16 cellular contexts compared by ENCODE assay signal in the genomic region with DNA sequence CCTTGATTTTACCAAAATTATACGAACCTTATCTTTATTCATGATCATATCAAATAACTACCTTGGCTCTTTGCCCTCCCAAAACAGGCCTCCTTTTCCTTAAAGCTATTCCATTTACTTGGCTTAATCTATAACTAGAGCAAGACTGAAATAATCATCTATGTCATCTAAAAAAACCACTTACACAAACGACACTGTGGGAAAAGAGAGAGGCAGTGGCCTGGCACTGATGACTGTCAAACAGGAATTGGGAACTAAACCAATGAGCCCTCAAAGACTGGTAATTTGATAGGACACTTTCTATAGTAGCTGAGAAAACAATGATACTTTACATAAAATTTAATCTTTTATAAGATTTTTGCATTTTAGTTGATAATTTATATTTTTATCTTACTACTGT. TPM values are rescaled to one million over a fixed set of nuclear protein-coding genes. Genes with fewer than 3 reads are reported as not detected.
A peak's percentile ranks its signal among the peaks of the same experiment; 100 is the strongest.
DNase-seq lines count a peak whose midpoint lies in the region; ATAC-seq, FAIRE-seq and TF ChIP-seq lines count a peak whose summit lies in the region.
"Had no signal": no experiment of that assay in that cellular context is flagged by ENCODE, and none has a peak within 500 bp of the region (broad histone marks: within the 10 kb centered on the region; RNA-seq: fewer than 3 reads in every experiment).

No MANE protein-coding gene starts in this region.

- no peak overlapping the region for H3K27ac ChIP-seq in colonic mucosa
- H3K27ac ChIP-seq in mucosa of rectum (ENCODE audit: low read depth in 2 of 2, low read length in 2 of 2), result no peak overlapping the region
- H3K27ac ChIP-seq in HepG2 (ENCODE audit: extremely low read length, insufficient read depth, low read length), result no peak overlapping the region
- no peak overlapping the region for H3K27ac ChIP-seq in tibial artery
- H3K27ac ChIP-seq: gastroesophageal sphincter, stomach had no signal

- no peak for TF ChIP-seq EP300 in HepG2 (IDR thresholded peaks at IDR 0.05; ENCODE audit: low read depth in 2 of 2, low read length in 2 of 2)
- no peak for TF ChIP-seq EP300 in HepG2 (CRISPR knock-in tag; IDR thresholded peaks at IDR 0.05; ENCODE audit: borderline replicate concordance)

- H4K20me1 ChIP-seq in HepG2 (ENCODE audit: insufficient read depth, low read length), result no peaks in the 10 kb centered on the region

- no peak overlapping the region for H2AFZ ChIP-seq in HepG2 (ENCODE audit: low read length)

- no peak for TF ChIP-seq RAD21 in HepG2 (CRISPR knock-in tag; IDR thresholded peaks at IDR 0.05)

- no peak overlapping the region for H3K4me2 ChIP-seq in HepG2 (ENCODE audit: low read depth, low read length)

- H3K4me1 ChIP-seq in colonic mucosa (no peaks in the 10 kb centered on the region), mucosa of rectum (ENCODE audit: control insufficient read depth in 2 of 2, insufficient read depth in 2 of 2, low read length in 2 of 2) (peaks cover 0 to 2% of the 10 kb centered on the region in 2 donors), HepG2 (ENCODE audit: insufficient read depth, low read length) (no peaks in the 10 kb centered on the region), tibial artery (peaks cover 0 to 2% (median 0%) of the 10 kb centered on the region in 4 donors)

- FAIRE-seq in GM12891 (lab: Jason Lieb, UNC), result no peak
- FAIRE-seq in HepG2 (lab: Jason Lieb, UNC), result no peak

- intact Hi-C loops in colonic mucosa (cut with DNase I) (no loop called here), HepG2 (cut with micrococcal nuclease; ENCODE audit: unreplicated experiment) (no loop called here), tibial artery (cut with DNase I; ENCODE audit: low total_unique reads) (no loop called here)

- H3K79me2 ChIP-seq in HepG2 (ENCODE audit: insufficient read depth, low read length), result no peaks in the 10 kb centered on the region

- POLR2A ChIA-PET in HepG2 (lab: Yijun Ruan, JAX), result no interaction called here

- DNase-seq in GM12891 (ENCODE audit: insufficient read length, low spot score) (no peak), NCI-H2029 (lab: John Stamatoyannopoulos, UW) (peak; percentile 58), colonic mucosa (no peak), HepG2 (ENCODE audit: low spot score) (no peak), tibial artery (no peak), MV-4-11 (lab: John Stamatoyannopoulos, UW) (no peak)
- DNase-seq: activated CD8-positive, alpha-beta memory T cell treated with anti-CD3 and anti-CD28 coated beads, Interleukin-2, amount 10 ng/mL, durations not matched to agents 7 days and 5 days; activated naive CD8-positive, alpha-beta T cell treated with anti-CD3 and anti-CD28 coated beads for 36 hours; NCI-H1436; posterior cingulate gyrus; stimulated activated CD4-positive, alpha-beta T cell treated with anti-CD3 and anti-CD28 coated beads, Interleukin-4, amount 100 ng/mL, for 4 hours; stomach had no signal

- no TSS peak for BruUV-seq in HepG2 (replicated peaks; lab: Mats Ljungman, UMichigan)

- H3K36me3 ChIP-seq in colonic mucosa (no peaks in the 10 kb centered on the region), mucosa of rectum (ENCODE audit: control insufficient read depth in 2 of 2, insufficient read depth in 2 of 2, low read length in 2 of 2) (no peaks in the 10 kb centered on the region), HepG2 (replicated peaks in 1 of 2; ENCODE audit: control insufficient read depth in 1 of 2, insufficient read depth in 2 of 2, low read length in 2 of 2) (no peaks in the 10 kb centered on the region), tibial artery (no peaks in the 10 kb centered on the region)
- H3K36me3 ChIP-seq: gastroesophageal sphincter, stomach had no signal

- CTCF ChIA-PET in HepG2 (lab: Yijun Ruan, JAX; ENCODE audit: low intra/inter-chr PET ratio, low total read pairs), result no interaction called here

- H3K27me3 ChIP-seq in colonic mucosa, result no peaks in the 10 kb centered on the region
- H3K27me3 ChIP-seq in mucosa of rectum (ENCODE audit: control insufficient read depth in 2 of 2, insufficient read depth in 2 of 2, low read length in 2 of 2), result no peaks in the 10 kb centered on the region
- no peaks in the 10 kb centered on the region for H3K27me3 ChIP-seq in HepG2 (ENCODE audit: control insufficient read depth in 1 of 2, insufficient read depth in 2 of 2, low read length in 2 of 2)
- no peaks in the 10 kb centered on the region for H3K27me3 ChIP-seq in tibial artery
- H3K27me3 ChIP-seq: gastroesophageal sphincter, stomach had no signal

- TF ChIP-seq POLR2A in GM12891 (IDR thresholded peaks at IDR 0.05; ENCODE audit: low read depth, low read length) (no peak), HepG2 (IDR thresholded peaks at IDR 0.05; ENCODE audit: insufficient read depth in 1 of 2, low read depth in 2 of 2, low read length in 2 of 2) (no peak)

- TF ChIP-seq CTCF in colonic mucosa (IDR thresholded peaks at IDR 0.05), result no peak
- no peak for TF ChIP-seq CTCF in HepG2 (CRISPR knock-in tag; IDR thresholded peaks at IDR 0.05)
- no peak for TF ChIP-seq CTCF in tibial artery (IDR thresholded peaks at IDR 0.05)

- no peaks in the 10 kb centered on the region for H3K9me3 ChIP-seq in colonic mucosa
- H3K9me3 ChIP-seq in mucosa of rectum (ENCODE audit: control insufficient read depth in 2 of 2, low read length in 2 of 2), result no peaks in the 10 kb centered on the region
- H3K9me3 ChIP-seq in HepG2 (ENCODE audit: low read length), result no peaks in the 10 kb centered on the region
- H3K9me3 ChIP-seq in tibial artery, result no peaks in the 10 kb centered on the region
- H3K9me3 ChIP-seq: gastroesophageal sphincter, stomach had no signal

- ATAC-seq in HG03565 (IDR thresholded peaks at IDR 0.05; ENCODE audit: unreplicated experiment) (no peak), HepG2 (no peak)
- ATAC-seq: activated CD8-positive, alpha-beta memory T cell treated with anti-CD3 and anti-CD28 coated beads, Interleukin-2, amount 10 ng/mL, durations not matched to agents 7 days and 5 days; gastroesophageal sphincter had no signal

- H3K4me3 ChIP-seq in colonic mucosa (peak overlapping the region; percentile 11), mucosa of rectum (ENCODE audit: low read length in 2 of 2) (peak overlapping the region; percentile 30 to 55), HepG2 (replicated peaks in 1 of 3; ENCODE audit: insufficient read depth in 1 of 3, low read depth in 2 of 3, low read length in 3 of 3) (no peak overlapping the region), tibial artery (no peak overlapping the region)
- H3K4me3 ChIP-seq: gastroesophageal sphincter, lung had no signal

- H3K9ac ChIP-seq in colonic mucosa (ENCODE audit: low read depth in 2 of 2, low read length in 2 of 2) (no peak overlapping the region), mucosa of rectum (ENCODE audit: low read depth in 1 of 2, low read length in 2 of 2) (no peak overlapping the region), HepG2 (ENCODE audit: insufficient read depth, low read depth, low read length) (no peak overlapping the region)

- WGBS in HepG2 (ENCODE audit: low lambda C conversion rate), result 4% methylated on average over 2 of the region's 2 CpGs

- in situ Hi-C loops in HepG2 (cut with HindIII; ENCODE audit: extremely low pct_ligation_motif_present, low pct_unique_long_range_greater_than_20kb), result no loop called here

TF ChIP-seq in GM12891, 5 proteins besides CTCF, POLR2A, EP300 and RAD21:
- TF ChIP-seq SPI1 (IDR thresholded peaks at IDR 0.05; ENCODE audit: low read depth, low read length) (0 out of 2 replicates have a peak, but pooled peaks have one; percentile 13), POLR2AphosphoS5 (IDR thresholded peaks at IDR 0.05; ENCODE audit: low read depth, low read length) (no peak), TAF1 (IDR thresholded peaks at IDR 0.05; ENCODE audit: low read depth, low read length) (no peak), POU2F2 (IDR thresholded peaks at IDR 0.05; ENCODE audit: low read depth, low read length) (no peak), PAX5 (IDR thresholded peaks at IDR 0.05; ENCODE audit: insufficient read depth, low read length, severe bottlenecking) (no peak)

TF ChIP-seq in HepG2, 621 proteins besides CTCF, POLR2A, EP300 and RAD21 (continues in another document):
- TF ChIP-seq, protein P1, sequence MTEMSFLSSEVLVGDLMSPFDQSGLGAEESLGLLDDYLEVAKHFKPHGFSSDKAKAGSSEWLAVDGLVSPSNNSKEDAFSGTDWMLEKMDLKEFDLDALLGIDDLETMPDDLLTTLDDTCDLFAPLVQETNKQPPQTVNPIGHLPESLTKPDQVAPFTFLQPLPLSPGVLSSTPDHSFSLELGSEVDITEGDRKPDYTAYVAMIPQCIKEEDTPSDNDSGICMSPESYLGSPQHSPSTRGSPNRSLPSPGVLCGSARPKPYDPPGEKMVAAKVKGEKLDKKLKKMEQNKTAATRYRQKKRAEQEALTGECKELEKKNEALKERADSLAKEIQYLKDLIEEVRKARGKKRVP (CRISPR knock-in tag; IDR thresholded peaks at IDR 0.05), result no peak
- TF ChIP-seq MIER2 (CRISPR knock-in tag; IDR thresholded peaks at IDR 0.05) (no peak), CHD4 (IDR thresholded peaks at IDR 0.05; ENCODE audit: borderline replicate concordance, low read length) (no peak)

RNA-seq across cellular contexts. Expression of gene PTPN13, which starts 11.7 kb away (rescaled TPM):
- 2.5 TPM for polyA plus RNA-seq in GM12891 (2012; ENCODE audit: low read depth, missing spikeins)
- 1 to 10 TPM; 2.6 to 4.2 TPM for total RNA-seq in colonic mucosa
- not detected in 2 replicates for total RNA-seq in HepG2 (2016; rRNA removed; fragmentation: Illumina TruSeq; extraction: Trizol)
- total RNA-seq in HepG2 (2016; cell fraction: cytosol; rRNA removed; fragmentation: Illumina TruSeq; extraction: Trizol; ENCODE audit: low read depth), result not detected in 2 replicates
- not detected in 2 replicates for total RNA-seq in HepG2 (2016; cell fraction: insoluble cytoplasmic fraction; rRNA removed; fragmentation: Illumina TruSeq; extraction: Trizol)
- not detected in 2 replicates for total RNA-seq in HepG2 (2016; cell fraction: membrane; rRNA removed; fragmentation: Illumina TruSeq; extraction: Trizol)
- not detected in 2 replicates for total RNA-seq in HepG2 (2016; cell fraction: nucleus; rRNA removed; fragmentation: Illumina TruSeq; extraction: Trizol)
- polyA plus RNA-seq in HepG2 (2011; rRNA removed), result not detected in 2 replicates
- under 0.01 TPM in 1 of 2 replicates, not detected in the other for polyA plus RNA-seq in HepG2 (2011; cell fraction: cytosol; rRNA removed)
- 0.02 TPM in 1 of 2 replicates, not detected in the other for polyA plus RNA-seq in HepG2 (2011; cell fraction: nucleus; rRNA removed)
- polyA plus RNA-seq in HepG2 (2012), result not detected in 2 replicates
- polyA plus RNA-seq in HepG2 (2016; cell fraction: cytosol; fragmentation: Illumina TruSeq; extraction: Trizol; ENCODE audit: low read depth), result not detected in 2 replicates
- not detected in 2 replicates for polyA plus RNA-seq in HepG2 (2016; cell fraction: insoluble cytoplasmic fraction; fragmentation: Illumina TruSeq; extraction: Trizol; ENCODE audit: low read depth)
- polyA plus RNA-seq in HepG2 (2016; cell fraction: membrane; fragmentation: Illumina TruSeq; extraction: Trizol; ENCODE audit: low read depth), result not detected in 2 replicates
- not detected in 2 replicates for polyA plus RNA-seq in HepG2 (2016; cell fraction: nucleus; fragmentation: Illumina TruSeq; extraction: Trizol; ENCODE audit: insufficient read depth, low read depth)
- polyA minus RNA-seq in HepG2 (2011; rRNA and poly(A)+ RNA removed; ENCODE audit: low replicate concordance), result 8.6 TPM in 1 of 2 replicates, not detected in the other
- not detected in 2 replicates for polyA minus RNA-seq in HepG2 (2011; cell fraction: cytosol; rRNA and poly(A)+ RNA removed)
- polyA minus RNA-seq in HepG2 (2011; cell fraction: nucleus; rRNA and poly(A)+ RNA removed), result not detected in 2 replicates

Comparison
In these comparisons a context has a peak if more than half of its experiments do, and no peak if none do; other contexts are left out.
1. H3K4me3 ChIP-seq: peak in colonic mucosa (single experiment) and mucosa of rectum (2 of 2); none in HepG2 (0 of 3) and tibial artery (0 of 2).